ENCODE assay signal across 9 cellular contexts in the genomic region with DNA sequence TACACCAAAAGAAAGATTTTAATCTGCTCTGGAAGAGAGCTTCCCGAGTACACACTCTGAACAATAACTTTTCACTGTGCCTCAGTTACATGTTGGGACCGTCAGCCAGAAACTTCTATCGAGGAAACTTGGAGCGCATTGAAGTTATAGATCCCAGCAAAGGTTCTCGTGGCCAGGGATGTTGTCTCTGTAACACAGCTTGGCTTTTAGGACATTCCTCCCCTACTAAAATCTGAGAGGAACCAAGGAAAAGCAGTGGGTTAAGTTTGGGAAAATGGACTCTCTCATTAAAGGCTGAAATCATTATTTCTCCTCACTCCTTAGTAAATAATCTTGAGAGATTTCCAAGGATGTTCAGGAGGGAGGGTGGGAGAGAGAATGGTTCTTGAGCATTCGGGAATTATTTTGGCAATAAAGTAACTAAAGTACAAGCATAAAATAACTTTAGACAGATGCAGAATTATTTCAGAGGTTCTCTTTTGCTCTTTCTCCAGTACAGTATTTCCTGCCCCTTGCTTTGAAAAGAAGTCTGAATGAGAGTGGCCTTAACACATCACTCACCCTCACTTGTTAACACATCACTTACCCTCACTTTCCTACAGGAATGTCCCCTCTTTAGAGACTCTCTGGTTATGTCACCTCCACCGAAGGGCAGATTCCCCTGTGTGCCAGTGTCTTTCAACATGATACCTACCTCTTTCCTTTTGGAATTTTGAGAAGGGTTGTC. TPM values are rescaled to one million over a fixed set of nuclear protein-coding genes. Genes with fewer than 3 reads are reported as not detected.
DNase-seq lines count a peak whose midpoint lies in the region; ATAC-seq, FAIRE-seq and TF ChIP-seq lines count a peak whose summit lies in the region.
"Had no signal": no experiment of that assay in that cellular context is flagged by ENCODE, and none has a peak within 500 bp of the region (broad histone marks: within the 10 kb centered on the region; RNA-seq: fewer than 3 reads in every experiment).

No MANE protein-coding gene starts in this region.

- in situ Hi-C loops in brain microvascular endothelial cell (cut with HindIII; ENCODE audit: low pct_ligation_motif_present, low sequenced_read_pairs), result no loop called here

- H3K27me3 ChIP-seq in breast epithelium (no peaks in the 10 kb centered on the region), mucosa of rectum (ENCODE audit: control insufficient read depth in 2 of 2, insufficient read depth in 2 of 2, low read length in 2 of 2) (no peaks in the 10 kb centered on the region), brain microvascular endothelial cell (replicated peaks) (no peaks in the 10 kb centered on the region)

- H3K4me3 Mint-ChIP-seq in HFFc6, result peak overlapping the region; percentile 86

- H3K4me1 ChIP-seq in A549, result peaks cover 42% of the 10 kb centered on the region
- H3K4me1 ChIP-seq in breast epithelium, result peaks cover 6 to 14% of the 10 kb centered on the region in 2 donors
- peaks cover 30 to 38% of the 10 kb centered on the region in 2 donors for H3K4me1 ChIP-seq in mucosa of rectum (ENCODE audit: control insufficient read depth in 2 of 2, insufficient read depth in 2 of 2, low read length in 2 of 2)

- ATAC-seq in A549, result no peak
- no peak for ATAC-seq in sciatic nerve
- ATAC-seq in GM21390 (IDR thresholded peaks at IDR 0.05; ENCODE audit: unreplicated experiment), result no peak
- ATAC-seq in GM18517 (IDR thresholded peaks at IDR 0.05; ENCODE audit: unreplicated experiment), result no peak

- H3K9me3 Mint-ChIP-seq in HFFc6, result no peaks in the 10 kb centered on the region

- H3K4me3 ChIP-seq in A549 (peak overlapping the region; percentile 91), breast epithelium (peak overlapping the region in 2 of 3 donors; percentile 91 to 98), mucosa of rectum (ENCODE audit: low read length in 2 of 2) (peak overlapping the region; percentile 33 to 56), brain microvascular endothelial cell (ENCODE audit: low read depth, low read length) (no peak overlapping the region)

- no peak for FAIRE-seq in A549 (lab: Jason Lieb, UNC)

- WGBS in A549 (ENCODE audit: missing lambda C conversion rate), result 14% methylated on average over 7 of the region's 7 CpGs

- TF ChIP-seq CTCF in A549 (IDR thresholded peaks at IDR 0.05) (no peak), HFFc6 (IDR thresholded peaks at IDR 0.05) (no peak), breast epithelium (IDR thresholded peaks at IDR 0.05) (no peak), brain microvascular endothelial cell (IDR thresholded peaks at IDR 0.05; ENCODE audit: low read depth, low read length, missing control alignments) (no peak)

- no peak for TF ChIP-seq POLR2A in A549 (IDR thresholded peaks at IDR 0.05; ENCODE audit: low read length)
- TF ChIP-seq POLR2A in breast epithelium (IDR thresholded peaks at IDR 0.05), result no peak

- intact Hi-C loops in breast epithelium (cut with DNase I; ENCODE audit: low total_unique reads) (no loop called here), sciatic nerve (cut with DNase I) (no loop called here)

- H3K36me3 ChIP-seq in breast epithelium, result no peaks in the 10 kb centered on the region
- H3K36me3 ChIP-seq in mucosa of rectum (ENCODE audit: control insufficient read depth in 2 of 2, insufficient read depth in 2 of 2, low read length in 2 of 2), result no peaks in the 10 kb centered on the region
- H3K36me3 ChIP-seq in brain microvascular endothelial cell (replicated peaks), result no peaks in the 10 kb centered on the region

- POLR2A ChIA-PET in A549 (lab: Yijun Ruan, JAX), result no interaction called here

- H3K27ac Mint-ChIP-seq in HFFc6, result peak overlapping the region; percentile 12; the same call in 1 of the 2 replicates

- H3K27me3 Mint-ChIP-seq in HFFc6 (ENCODE audit: insufficient read depth), result peaks cover 2% of the 10 kb centered on the region; the same call in 1 of the 2 replicates

- peak overlapping the region; percentile 89 for H3K4me2 ChIP-seq in A549

- H3K27ac ChIP-seq in A549 (peak overlapping the region; percentile 91 to 100), breast epithelium (peak overlapping the region; percentile 86 to 98), mucosa of rectum (ENCODE audit: low read depth in 2 of 2, low read length in 2 of 2) (peak overlapping the region; percentile 64 to 85), brain microvascular endothelial cell (no peak overlapping the region)

- no peak for TF ChIP-seq RAD21 in A549 (conservative IDR thresholded peaks at IDR 0.05 in 1 of 2, IDR thresholded peaks at IDR 0.05 in 1 of 2)

- no peak for DNase-seq in A549 (ENCODE audit: low read depth in 1 of 2, low spot score in 1 of 2)
- DNase-seq in HFFc6, result no peak
- DNase-seq in breast epithelium (ENCODE audit: low spot score in 2 of 2), result no peak
- DNase-seq in brain microvascular endothelial cell, result no peak
- DNase-seq in sciatic nerve (ENCODE audit: low spot score), result no peak
- DNase-seq: NCI-H1417 treated with DMSO at 0.1 percent for 48 hours had no signal

- H3K36me3 Mint-ChIP-seq in HFFc6 (ENCODE audit: low read depth), result no peaks in the 10 kb centered on the region

- no peaks in the 10 kb centered on the region for H3K9me3 ChIP-seq in A549
- H3K9me3 ChIP-seq in breast epithelium, result no peaks in the 10 kb centered on the region
- H3K9me3 ChIP-seq in mucosa of rectum (ENCODE audit: control insufficient read depth in 2 of 2, low read length in 2 of 2), result no peaks in the 10 kb centered on the region

- CTCF ChIA-PET in A549 (lab: Yijun Ruan, JAX), result interaction anchor here (0.7 to 1.6 kb wide), 7 partner anchors 10 to 278 kb away, joined by 3 to 5 read pairs (median 3); no protein-coding TSS in a partner anchor

- peaks cover 66% of the 10 kb centered on the region for H3K4me1 Mint-ChIP-seq in HFFc6 (ENCODE audit: low read depth)

- H3K9ac ChIP-seq in mucosa of rectum (ENCODE audit: low read depth in 1 of 2, low read length in 2 of 2), result peak overlapping the region; percentile 36 to 57

- TF ChIP-seq EP300 in A549 (IDR thresholded peaks at IDR 0.05), result no peak

TF ChIP-seq in A549, 52 proteins besides CTCF, POLR2A, EP300 and RAD21:
- TF ChIP-seq ZC3H11A (IDR thresholded peaks at IDR 0.05), result no peak
- TF ChIP-seq, protein P1, sequence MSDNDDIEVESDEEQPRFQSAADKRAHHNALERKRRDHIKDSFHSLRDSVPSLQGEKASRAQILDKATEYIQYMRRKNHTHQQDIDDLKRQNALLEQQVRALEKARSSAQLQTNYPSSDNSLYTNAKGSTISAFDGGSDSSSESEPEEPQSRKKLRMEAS (IDR thresholded peaks at IDR 0.05), result 0 out of 2 replicates have a peak, but pooled peaks have one; percentile 2

RNA-seq across cellular contexts. Expression of a gene that starts 1.8 kb away (rescaled TPM):
- polyA plus RNA-seq in A549 (2011; rRNA removed), result 21.3 and 25.8 TPM in 2 replicates
- polyA plus RNA-seq in A549 (2012; cell fraction: cytosol; rRNA removed), result 7.6 and 9.7 TPM in 2 replicates
- 6.6 and 9.0 TPM in 2 replicates for polyA plus RNA-seq in A549 (2012; cell fraction: nucleus; rRNA removed)
- 6.5 to 6.7 TPM (median 6.7 TPM) in 3 replicates for polyA plus RNA-seq in A549 (2017; fragmentation: RNase III; extraction: RNeasy Plus Mini Kit Qiagen cat#74134 plus additional on column Dnase treatment)
- 91.4 and 115 TPM in 2 replicates for polyA minus RNA-seq in A549 (2011; rRNA and poly(A)+ RNA removed)
- 10 to 100 TPM in 4 of 6 experiments, 1 to 10 TPM in 2; 8.5 to 11.3 (median 10.4) TPM for total RNA-seq in HFFc6 (2021; fragmentation: NEBNext Ultra II Directional; extraction: Animal tissue kit (Norgen Biotek cat#: 25700))
- total RNA-seq in breast epithelium, result 10 to 100 TPM; 54.9 to 87.5 (median 79.6) TPM
- 143 TPM for total RNA-seq in sciatic nerve

Comparison
In these comparisons a context has a peak if more than half of its experiments do, and no peak if none do; other contexts are left out.
1. RNA of a gene that starts 1.8 kb away (total RNA-seq): 143 TPM in sciatic nerve (single experiment) and 54.9 to 87.5 TPM in breast epithelium; 8.5 to 11.3 TPM in HFFc6; every median in the first group is over 4 times any median in the second.